Comparison of ENCODE assay signal across 34 cellular contexts in the genomic region with DNA sequence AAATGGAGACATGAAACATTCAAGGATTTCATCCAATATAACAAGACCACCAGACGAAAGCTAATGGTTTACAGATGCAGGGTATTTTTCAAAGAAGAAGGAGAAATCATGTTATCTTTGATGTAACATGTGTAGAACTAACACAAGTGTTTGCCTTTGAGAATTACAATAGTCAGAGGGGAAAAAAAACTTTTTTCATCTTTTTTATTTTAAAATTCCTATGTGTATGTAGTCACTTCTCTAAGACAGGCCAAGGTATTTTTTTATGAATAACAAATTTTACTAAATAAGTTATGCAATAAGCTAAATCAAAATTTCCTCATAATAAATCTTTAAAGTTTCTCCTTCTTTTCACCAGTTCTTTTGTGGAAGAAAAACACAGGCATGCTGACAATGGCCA.
DNase-seq lines count a peak whose midpoint lies in the region; ATAC-seq and TF ChIP-seq lines count a peak whose summit lies in the region.
"Had no signal": no experiment of that assay in that cellular context is flagged by ENCODE, and none has a peak within 500 bp of the region (broad histone marks: within the 10 kb centered on the region; RNA-seq: fewer than 3 reads in every experiment).

No MANE protein-coding gene starts in this region.

- no peaks in the 10 kb centered on the region for H3F3A ChIP-seq in GM23338 (replicated peaks; ENCODE audit: low read depth)

- H3K4me1 Mint-ChIP-seq in GM23338: peaks cover 8% of the 10 kb centered on the region
- H3K4me1 Mint-ChIP-seq: activated B cell treated with CpG ODN at 0.5 μM for 24 hours, nephron progenitor cell had no signal

- no peak overlapping the region for H3K4me3 Mint-ChIP-seq in GM23338
- H3K4me3 Mint-ChIP-seq: activated B cell treated with CpG ODN at 0.5 μM for 24 hours; activated naive CD8-positive, alpha-beta T cell; nephron progenitor cell; stimulated activated naive CD8-positive, alpha-beta T cell treated with anti-CD3 and anti-CD28 coated beads, Interleukin-15, Interleukin-2, amounts not matched to agents 100 ng/mL and 50 ng/mL, for 24 hours had no signal

- no peaks in the 10 kb centered on the region for H4K20me1 ChIP-seq in GM23338 (replicated peaks; ENCODE audit: insufficient read depth)

- peaks cover 10% of the 10 kb centered on the region; the same call in 2 of the 3 replicates for H3K9me3 Mint-ChIP-seq in GM23338
- H3K9me3 Mint-ChIP-seq: stimulated activated naive CD8-positive, alpha-beta T cell treated with anti-CD3 and anti-CD28 coated beads, Interleukin-15, Interleukin-2, amounts not matched to agents 100 ng/mL and 50 ng/mL, for 24 hours had no signal

- DNase-seq in GM03348 (ENCODE audit: low spot score): peak; percentile 27
- peak; percentile 51 for DNase-seq in adipocyte (ENCODE audit: low read depth)
- DNase-seq in fibroblast of pulmonary artery (ENCODE audit: low read depth): peak; percentile 30
- no peak for DNase-seq in NCI-H146 treated with DMSO at 0.1 percent for 48 hours (lab: John Stamatoyannopoulos, UW; ENCODE audit: unreplicated experiment)
- DNase-seq in GM23338 (ENCODE audit: low spot score): no peak
- DNase-seq in foreskin melanocyte: no peak
- DNase-seq: activated B cell treated with CpG ODN at 0.5 μM for 24 hours; activated CD4-positive, alpha-beta T cell treated with anti-CD3 and anti-CD28 coated beads, Interleukin-2, amount 50 U/mL, for 1 hour; activated effector memory CD4-positive, alpha-beta T cell treated with anti-CD3 and anti-CD28 coated beads, Interleukin-2, amount 50 U/mL, for 16 hours; activated T-cell treated with anti-CD3 and anti-CD28 coated beads, Interleukin-2, amount 50 U/mL, for 1 hour; anterior cingulate cortex; caudate nucleus; DMS79; erythroblast; GF-D8; GOT3; NCI-H1048; NCI-H1694 treated with DMSO at 0.1 percent for 48 hours; NCI-H2171; NCI-H510A treated with DMSO at 0.1 percent for 48 hours; nephron progenitor cell; pancreas; retina; RPMI8226; SJCRH30; spleen; stimulated activated CD4-positive, alpha-beta T cell treated with anti-CD3 and anti-CD28 coated beads, Interleukin-2, amount 100 ng/mL, for 24 hours had no signal

- H3K4me1 ChIP-seq in adipocyte (ENCODE audit: control insufficient read depth, insufficient read depth, low read length) (peaks cover 45% of the 10 kb centered on the region), skeletal muscle tissue (ENCODE audit: control insufficient read depth in 3 of 3, insufficient read depth in 3 of 3, low read length in 3 of 3) (peaks cover 0 to 16% (median 3%) of the 10 kb centered on the region in 3 donors), GM23338 (ENCODE audit: insufficient read depth) (no peaks in the 10 kb centered on the region)
- H3K4me1 ChIP-seq: gastroesophageal sphincter, pancreas, spleen, vagina had no signal

- H3K9me3 ChIP-seq in adipocyte (ENCODE audit: control insufficient read depth, low read length): no peaks in the 10 kb centered on the region
- no peaks in the 10 kb centered on the region for H3K9me3 ChIP-seq in skeletal muscle tissue (ENCODE audit: control insufficient read depth in 3 of 3, low read length in 3 of 3)
- H3K9me3 ChIP-seq: gastroesophageal sphincter, pancreas, SJCRH30, vagina had no signal

- H3K9ac ChIP-seq in adipocyte (ENCODE audit: low read length): peak overlapping the region; percentile 58
- H3K9ac ChIP-seq in skeletal muscle tissue (ENCODE audit: low read depth in 1 of 3, low read length in 3 of 3): no peak overlapping the region

- no peaks in the 10 kb centered on the region for H3K79me2 ChIP-seq in GM23338 (replicated peaks; ENCODE audit: insufficient read depth)
- H3K79me2 ChIP-seq: hepatocyte had no signal

- no peak for ATAC-seq in GM23338
- ATAC-seq: gastroesophageal sphincter had no signal

- no peak overlapping the region for H3K27ac Mint-ChIP-seq in GM23338
- H3K27ac Mint-ChIP-seq: activated B cell treated with CpG ODN at 0.5 μM for 24 hours; activated naive CD8-positive, alpha-beta T cell; stimulated activated naive CD8-positive, alpha-beta T cell treated with anti-CD3 and anti-CD28 coated beads, Interleukin-15, Interleukin-2, amounts not matched to agents 100 ng/mL and 50 ng/mL, for 24 hours had no signal

- peak overlapping the region; percentile 9 for H3K27ac ChIP-seq in skeletal muscle tissue (ENCODE audit: low read depth, low read length)
- H3K27ac ChIP-seq in GM23338 (ENCODE audit: low read depth): no peak overlapping the region
- H3K27ac ChIP-seq: C4-2B, gastroesophageal sphincter, pancreas, SJCRH30, spleen, vagina had no signal

- peak overlapping the region; percentile 60 for H3K4me3 ChIP-seq in adipocyte (ENCODE audit: low read length)
- no peak overlapping the region for H3K4me3 ChIP-seq in fibroblast of pulmonary artery (replicated peaks; ENCODE audit: low read depth, low read length)
- H3K4me3 ChIP-seq in skeletal muscle tissue (ENCODE audit: low read length in 3 of 3): no peak overlapping the region
- H3K4me3 ChIP-seq in GM23338: no peak overlapping the region
- H3K4me3 ChIP-seq: gastroesophageal sphincter, hepatocyte, pancreas, SJCRH30, spleen, vagina had no signal

- H3K36me3 ChIP-seq in adipocyte (ENCODE audit: control insufficient read depth, insufficient read depth, low read length, severe bottlenecking): no peaks in the 10 kb centered on the region
- no peaks in the 10 kb centered on the region for H3K36me3 ChIP-seq in skeletal muscle tissue (ENCODE audit: control insufficient read depth in 3 of 3, insufficient read depth in 3 of 3, low read length in 3 of 3)
- no peaks in the 10 kb centered on the region for H3K36me3 ChIP-seq in GM23338 (ENCODE audit: insufficient read depth)
- H3K36me3 ChIP-seq: gastroesophageal sphincter, pancreas, SJCRH30, spleen, vagina had no signal

- H3K36me3 Mint-ChIP-seq in GM23338 (ENCODE audit: low read depth): no peaks in the 10 kb centered on the region

- no peaks in the 10 kb centered on the region for H3K9me2 ChIP-seq in GM23338 (ENCODE audit: insufficient read depth)

- no peak overlapping the region for H2AFZ ChIP-seq in GM23338
- H2AFZ ChIP-seq: hepatocyte had no signal

- H3K27me3 Mint-ChIP-seq in GM23338 (ENCODE audit: insufficient read depth, low read depth, poor library complexity): peaks cover 2% of the 10 kb centered on the region
- H3K27me3 Mint-ChIP-seq: activated B cell treated with CpG ODN at 0.5 μM for 24 hours; activated naive CD8-positive, alpha-beta T cell; stimulated activated naive CD8-positive, alpha-beta T cell treated with anti-CD3 and anti-CD28 coated beads, Interleukin-15, Interleukin-2, amounts not matched to agents 100 ng/mL and 50 ng/mL, for 24 hours had no signal

- no peaks in the 10 kb centered on the region for H3K27me3 ChIP-seq in adipocyte (replicated peaks; ENCODE audit: control insufficient read depth, insufficient read depth, low read length)
- H3K27me3 ChIP-seq in skeletal muscle tissue (ENCODE audit: control insufficient read depth in 3 of 3, insufficient read depth in 3 of 3, low read length in 3 of 3): no peaks in the 10 kb centered on the region
- no peaks in the 10 kb centered on the region for H3K27me3 ChIP-seq in GM23338 (ENCODE audit: insufficient read depth)
- H3K27me3 ChIP-seq: gastroesophageal sphincter, hepatocyte, pancreas, SJCRH30, spleen, vagina had no signal

- TF ChIP-seq CTCF in fibroblast of pulmonary artery (IDR thresholded peaks at IDR 0.05; ENCODE audit: low read length, missing control alignments) (no peak), GM23338 (conservative IDR thresholded peaks at IDR 0.05; ENCODE audit: low read depth in 2 of 2) (no peak)

- H3K4me2 ChIP-seq in GM23338: no peak overlapping the region
- H3K4me2 ChIP-seq: hepatocyte had no signal

TF ChIP-seq in GM23338, 12 proteins besides CTCF, POLR2A, EP300 and RAD21:
- no peak for TF ChIP-seq JUNB (IDR thresholded peaks at IDR 0.05; ENCODE audit: unreplicated experiment)
- no peak for TF ChIP-seq ZNF114 (CRISPR knock-in tag; IDR thresholded peaks at IDR 0.05)
- TF ChIP-seq, protein P1, sequence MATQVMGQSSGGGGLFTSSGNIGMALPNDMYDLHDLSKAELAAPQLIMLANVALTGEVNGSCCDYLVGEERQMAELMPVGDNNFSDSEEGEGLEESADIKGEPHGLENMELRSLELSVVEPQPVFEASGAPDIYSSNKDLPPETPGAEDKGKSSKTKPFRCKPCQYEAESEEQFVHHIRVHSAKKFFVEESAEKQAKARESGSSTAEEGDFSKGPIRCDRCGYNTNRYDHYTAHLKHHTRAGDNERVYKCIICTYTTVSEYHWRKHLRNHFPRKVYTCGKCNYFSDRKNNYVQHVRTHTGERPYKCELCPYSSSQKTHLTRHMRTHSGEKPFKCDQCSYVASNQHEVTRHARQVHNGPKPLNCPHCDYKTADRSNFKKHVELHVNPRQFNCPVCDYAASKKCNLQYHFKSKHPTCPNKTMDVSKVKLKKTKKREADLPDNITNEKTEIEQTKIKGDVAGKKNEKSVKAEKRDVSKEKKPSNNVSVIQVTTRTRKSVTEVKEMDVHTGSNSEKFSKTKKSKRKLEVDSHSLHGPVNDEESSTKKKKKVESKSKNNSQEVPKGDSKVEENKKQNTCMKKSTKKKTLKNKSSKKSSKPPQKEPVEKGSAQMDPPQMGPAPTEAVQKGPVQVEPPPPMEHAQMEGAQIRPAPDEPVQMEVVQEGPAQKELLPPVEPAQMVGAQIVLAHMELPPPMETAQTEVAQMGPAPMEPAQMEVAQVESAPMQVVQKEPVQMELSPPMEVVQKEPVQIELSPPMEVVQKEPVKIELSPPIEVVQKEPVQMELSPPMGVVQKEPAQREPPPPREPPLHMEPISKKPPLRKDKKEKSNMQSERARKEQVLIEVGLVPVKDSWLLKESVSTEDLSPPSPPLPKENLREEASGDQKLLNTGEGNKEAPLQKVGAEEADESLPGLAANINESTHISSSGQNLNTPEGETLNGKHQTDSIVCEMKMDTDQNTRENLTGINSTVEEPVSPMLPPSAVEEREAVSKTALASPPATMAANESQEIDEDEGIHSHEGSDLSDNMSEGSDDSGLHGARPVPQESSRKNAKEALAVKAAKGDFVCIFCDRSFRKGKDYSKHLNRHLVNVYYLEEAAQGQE (IDR thresholded peaks at IDR 0.05; ENCODE audit: unreplicated experiment): no peak
- TF ChIP-seq CREB1 (CRISPR knock-in tag; IDR thresholded peaks at IDR 0.05; ENCODE audit: low read depth): no peak
- TF ChIP-seq STAT1 (IDR thresholded peaks at IDR 0.05; ENCODE audit: unreplicated experiment): no peak
- no peak for TF ChIP-seq POLR2AphosphoS5 (IDR thresholded peaks at IDR 0.05; ENCODE audit: low read depth)
- TF ChIP-seq EZH2 (IDR thresholded peaks at IDR 0.05; ENCODE audit: low read depth, unreplicated experiment): no peak
TF ChIP-seq in GM23338: peak in this region for 0.

Comparison
In these comparisons a context has a peak if more than half of its experiments do, and no peak if none do; other contexts are left out.
1. DNase-seq: peak in GM03348 (single experiment), adipocyte (single experiment) and fibroblast of pulmonary artery (single experiment); none in NCI-H146 treated with DMSO at 0.1 percent for 48 hours (single experiment), GM23338 (single experiment) and foreskin melanocyte (single experiment).